15 cellular contexts compared by ENCODE assay signal in the genomic region with DNA sequence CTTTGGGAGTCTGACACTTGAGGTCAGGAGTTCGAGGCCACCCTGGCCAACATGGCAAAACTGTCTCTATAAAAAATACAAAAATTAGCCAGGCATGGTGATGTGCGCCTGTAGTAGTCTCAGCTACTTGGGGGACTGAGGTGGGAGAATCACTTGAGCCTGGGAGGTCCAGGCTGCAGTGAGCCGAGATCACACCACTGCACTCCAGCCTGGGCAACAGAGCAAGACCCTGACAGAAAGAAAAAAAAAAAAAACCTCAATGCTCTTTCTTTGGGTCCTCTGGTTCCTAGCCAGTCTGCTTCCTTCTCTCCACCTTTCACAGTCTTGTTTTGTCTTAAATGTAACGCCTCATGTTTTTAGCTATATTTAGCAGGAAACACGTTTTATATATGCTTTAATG. TPM values are rescaled to one million over a fixed set of nuclear protein-coding genes. Genes with fewer than 3 reads are reported as not detected.
DNase-seq lines count a peak whose midpoint lies in the region; ATAC-seq and TF ChIP-seq lines count a peak whose summit lies in the region.
"Had no signal": no experiment of that assay in that cellular context is flagged by ENCODE, and none has a peak within 500 bp of the region (broad histone marks: within the 10 kb centered on the region; RNA-seq: fewer than 3 reads in every experiment).

No MANE protein-coding gene starts in this region.

- no peaks in the 10 kb centered on the region for H3K9me3 ChIP-seq in OCI-LY1 (ENCODE audit: low read length)
- H3K9me3 ChIP-seq in duodenal mucosa (ENCODE audit: control insufficient read depth in 1 of 2, low read length in 2 of 2): no peaks in the 10 kb centered on the region
- no peaks in the 10 kb centered on the region for H3K9me3 ChIP-seq in gastroesophageal sphincter
- H3K9me3 ChIP-seq: uterus had no signal

- no peaks in the 10 kb centered on the region for H3F3A ChIP-seq in OCI-LY1 (ENCODE audit: insufficient read depth, low read length)

- no peak for ATAC-seq in gastroesophageal sphincter

- no peaks in the 10 kb centered on the region for H3K9me2 ChIP-seq in OCI-LY1 (ENCODE audit: low read depth, low read length)

- no peak for DNase-seq in T-helper 2 cell treated with Interferon-gamma antibody and Interleukin-4, amounts not matched to agents 5 μg/mL and 100 μg/mL, for 36 hours (ENCODE audit: low spot score)
- DNase-seq in T-helper 2 cell: no peak
- DNase-seq in EL: no peak
- DNase-seq in medulla oblongata (ENCODE audit: extremely low spot score): no peak
- DNase-seq: 8988T, activated gamma-delta T cell, dorsolateral prefrontal cortex, NCI-H1930, NCI-H524 treated with DMSO at 0.1 percent for 48 hours, uterus had no signal

- no peak overlapping the region for H3K4me3 Mint-ChIP-seq in T-helper 2 cell treated with Interferon-gamma antibody and Interleukin-4, amounts not matched to agents 5 μg/mL and 100 μg/mL, for 36 hours

- H3K4me1 ChIP-seq in OCI-LY1 (ENCODE audit: insufficient read depth, low read length, severe bottlenecking) (peaks cover 64% of the 10 kb centered on the region), duodenal mucosa (ENCODE audit: control insufficient read depth in 1 of 2, insufficient read depth in 2 of 2, low read length in 2 of 2) (peaks cover 43 to 44% of the 10 kb centered on the region in 2 donors), gastroesophageal sphincter (peaks cover 0 to 58% (median 4%) of the 10 kb centered on the region in 3 donors)
- H3K4me1 ChIP-seq: uterus had no signal

- peak overlapping the region; percentile 73 for H3K27ac Mint-ChIP-seq in T-helper 2 cell treated with Interferon-gamma antibody and Interleukin-4, amounts not matched to agents 5 μg/mL and 100 μg/mL, for 36 hours

- H3K27ac ChIP-seq in OCI-LY1 (ENCODE audit: low read depth, low read length, poor library complexity, severe bottlenecking): peak overlapping the region; percentile 58
- peak overlapping the region; percentile 61 for H3K27ac ChIP-seq in duodenal mucosa (ENCODE audit: low read depth, low read length)
- peak overlapping the region in 16 of 21 experiments; percentile 3 to 78 (median 44) for H3K27ac ChIP-seq in skin epidermis
- H3K27ac ChIP-seq in gastroesophageal sphincter: peak overlapping the region in 2 of 4 donors; percentile 24 to 53
- H3K27ac ChIP-seq: dorsolateral prefrontal cortex had no signal

- H3K9ac ChIP-seq in OCI-LY1 (ENCODE audit: low read length): no peak overlapping the region
- H3K9ac ChIP-seq in duodenal mucosa (ENCODE audit: low read depth in 1 of 2, low read length in 2 of 2): peak overlapping the region in 1 of 2 donors; percentile 41

- TF ChIP-seq POLR2A in gastroesophageal sphincter (IDR thresholded peaks at IDR 0.05): no peak

- no peak for TF ChIP-seq CTCF in OCI-LY1 (IDR thresholded peaks at IDR 0.05; ENCODE audit: low read length)
- TF ChIP-seq CTCF in gastroesophageal sphincter (IDR thresholded peaks at IDR 0.05): no peak

- H3K36me3 ChIP-seq in OCI-LY1 (ENCODE audit: insufficient read depth, low read length): peaks cover 10% of the 10 kb centered on the region
- peaks cover 4 to 6% of the 10 kb centered on the region in 2 donors for H3K36me3 ChIP-seq in duodenal mucosa (ENCODE audit: control insufficient read depth in 1 of 2, insufficient read depth in 2 of 2, low read length in 2 of 2)
- peaks cover 0 to 7% of the 10 kb centered on the region in 2 donors for H3K36me3 ChIP-seq in gastroesophageal sphincter
- H3K36me3 ChIP-seq: uterus had no signal

- 63 to 90% methylated on average over 4 to 5 of the region's 5 CpGs for WGBS in gastroesophageal sphincter (ENCODE audit: low coverage in 1 of 2), 2 donors

- peaks cover 95% of the 10 kb centered on the region for H3K79me2 ChIP-seq in OCI-LY1 (ENCODE audit: insufficient read depth, low read length)

- no peaks in the 10 kb centered on the region for H3K9me3 Mint-ChIP-seq in T-helper 2 cell treated with Interferon-gamma antibody and Interleukin-4, amounts not matched to agents 5 μg/mL and 100 μg/mL, for 36 hours

- H3K4me3 ChIP-seq in OCI-LY1 (ENCODE audit: low read depth, low read length, poor library complexity, severe bottlenecking): no peak overlapping the region
- no peak overlapping the region for H3K4me3 ChIP-seq in duodenal mucosa (ENCODE audit: low read depth in 1 of 2, low read length in 2 of 2)
- H3K4me3 ChIP-seq in skin epidermis: no peak overlapping the region
- no peak overlapping the region for H3K4me3 ChIP-seq in gastroesophageal sphincter
- H3K4me3 ChIP-seq: dorsolateral prefrontal cortex, uterus had no signal

- no peaks in the 10 kb centered on the region for H4K20me1 ChIP-seq in OCI-LY1 (ENCODE audit: insufficient read depth, low read length)

- H3K36me3 Mint-ChIP-seq in T-helper 2 cell treated with Interferon-gamma antibody and Interleukin-4, amounts not matched to agents 5 μg/mL and 100 μg/mL, for 36 hours (ENCODE audit: low read depth): peaks cover 25% of the 10 kb centered on the region

- H2AFZ ChIP-seq in OCI-LY1 (ENCODE audit: low read length): no peak overlapping the region

- H3K27me3 ChIP-seq in OCI-LY1 (ENCODE audit: insufficient read depth, low read length) (no peaks in the 10 kb centered on the region), duodenal mucosa (ENCODE audit: control insufficient read depth in 1 of 2, insufficient read depth in 2 of 2, low read length in 2 of 2) (no peaks in the 10 kb centered on the region), gastroesophageal sphincter (no peaks in the 10 kb centered on the region)
- H3K27me3 ChIP-seq: dorsolateral prefrontal cortex, uterus had no signal

- no peak for TF ChIP-seq EP300 in gastroesophageal sphincter (IDR thresholded peaks at IDR 0.05)

- peak overlapping the region; percentile 46 for H3K4me2 ChIP-seq in OCI-LY1 (ENCODE audit: low read length)

- H3K27me3 Mint-ChIP-seq in T-helper 2 cell treated with Interferon-gamma antibody and Interleukin-4, amounts not matched to agents 5 μg/mL and 100 μg/mL, for 36 hours (ENCODE audit: low read depth): no peaks in the 10 kb centered on the region
- H3K27me3 Mint-ChIP-seq: progenitor cell of endocrine pancreas had no signal

- peaks cover 49% of the 10 kb centered on the region for H3K4me1 Mint-ChIP-seq in T-helper 2 cell treated with Interferon-gamma antibody and Interleukin-4, amounts not matched to agents 5 μg/mL and 100 μg/mL, for 36 hours (ENCODE audit: low read depth)

RNA-seq across cellular contexts. Expression of a gene that starts 9.4 kb away (rescaled TPM):
- total RNA-seq in gastroesophageal sphincter: 100 to 1,000 TPM; 112 to 222 (median 137) TPM

RNA-seq across cellular contexts. Expression of a gene that starts 33.8 kb away (rescaled TPM):
- total RNA-seq in gastroesophageal sphincter: 100 to 1,000 TPM; 124 to 193 (median 160) TPM

RNA-seq across cellular contexts. Expression of a gene that starts 42.1 kb away (rescaled TPM):
- 10 to 100 TPM; 34.2 to 46.4 (median 41.4) TPM for total RNA-seq in gastroesophageal sphincter
